Comparison of ENCODE assay signal across 8 cellular contexts in genomic region chr17:58328195-58329034, GRCh38.
DNase-seq lines count a peak whose midpoint lies in the region; ATAC-seq lines count a peak whose summit lies in the region.

TSPOAP1 (minus strand) TSS chr17:58328795; CDS start chr17:58327920, 875 bp downstream.

- H3K27me3 ChIP-seq in iPS-18a (ENCODE audit: control insufficient read depth, insufficient read depth, low read length), result peaks cover 12% of the 10 kb centered on the region

- no peak for ATAC-seq in HG02884 (IDR thresholded peaks at IDR 0.05; ENCODE audit: unreplicated experiment)

- H3K36me3 ChIP-seq in iPS-18a (ENCODE audit: control insufficient read depth, low read depth, low read length), result no peaks in the 10 kb centered on the region

- H3K9ac ChIP-seq in iPS-18a (ENCODE audit: low read length), result peak within 1 kb of the TSS; percentile 14

- no peaks in the 10 kb centered on the region for H3K9me3 ChIP-seq in iPS-18a (ENCODE audit: control insufficient read depth, low read depth, low read length)

- H3K4me3 ChIP-seq in iPS-18a (ENCODE audit: low read length), result peak within 1 kb of the TSS; percentile 34

- peaks cover 44% of the 10 kb centered on the region for H3K4me1 ChIP-seq in iPS-18a (ENCODE audit: control insufficient read depth, low read depth, low read length)

- DNase-seq in NCI-H748 (lab: John Stamatoyannopoulos, UW; ENCODE audit: unreplicated experiment) (peak; percentile 46), NCI-H748 treated with DMSO at 0.1 percent for 48 hours (lab: John Stamatoyannopoulos, UW) (no peak), NCI-H146 treated with DMSO at 0.1 percent for 48 hours (lab: John Stamatoyannopoulos, UW; ENCODE audit: unreplicated experiment) (peak; percentile 5), activated T-helper 1 cell treated with Interleukin-2 at 50 U/mL for 16 hours (ENCODE audit: low read depth) (peak; percentile 55), NCI-H774 (lab: John Stamatoyannopoulos, UW) (no peak)
- peak; percentile 83 to 84 for DNase-seq in stimulated activated CD4-positive, alpha-beta T cell treated with anti-CD3 and anti-CD28 coated beads, Interleukin-2, amount 100 ng/mL, for 48 hours

- H3K27ac ChIP-seq in iPS-18a (ENCODE audit: low read length), result no peak within 1 kb of the TSS

Comparison
In these comparisons a context has a peak if more than half of its experiments do, and no peak if none do; other contexts are left out.
1. DNase-seq: peak in NCI-H748 (single experiment), NCI-H146 treated with DMSO at 0.1 percent for 48 hours (single experiment), activated T-helper 1 cell treated with Interleukin-2 at 50 U/mL for 16 hours (single experiment) and stimulated activated CD4-positive, alpha-beta T cell treated with anti-CD3 and anti-CD28 coated beads, Interleukin-2, amount 100 ng/mL, for 48 hours (2 of 2); none in NCI-H748 treated with DMSO at 0.1 percent for 48 hours (single experiment) and NCI-H774 (single experiment).